10 cellular contexts compared by ENCODE assay signal in the genomic region with DNA sequence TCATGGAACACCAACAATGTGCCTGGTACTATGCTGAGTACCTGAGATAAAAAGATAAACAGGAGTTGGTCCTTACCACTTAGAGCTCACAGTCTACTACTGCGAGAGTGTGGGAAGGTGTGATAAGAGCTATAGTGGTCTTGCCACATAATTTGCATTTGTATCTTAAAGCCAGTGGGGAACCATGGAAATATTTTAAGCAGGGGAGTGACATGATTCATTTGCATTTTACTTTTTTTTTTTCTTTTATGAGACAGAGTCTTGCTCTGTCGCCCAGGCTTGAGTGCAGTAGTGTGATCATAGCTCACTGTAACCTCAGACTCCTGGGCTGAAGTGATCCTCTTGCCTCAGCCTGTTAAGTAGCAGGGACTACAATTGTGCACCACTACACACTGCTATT. TPM values are rescaled to one million over a fixed set of nuclear protein-coding genes. Genes with fewer than 3 reads are reported as not detected.
DNase-seq lines count a peak whose midpoint lies in the region; ATAC-seq lines count a peak whose summit lies in the region.
"Not testable (repeated sequence)": the region's sequence is repeated elsewhere in the genome, so short reads cannot be mapped to it uniquely, and the experiment has no call there.
"Had no signal": no experiment of that assay in that cellular context is flagged by ENCODE, and none has a peak within 500 bp of the region (broad histone marks: within the 10 kb centered on the region; RNA-seq: fewer than 3 reads in every experiment).

No MANE protein-coding gene starts in this region.

- not testable (repeated sequence) for H3K4me1 Mint-ChIP-seq in activated T-helper 17 cell treated with anti-CD3 and anti-CD28 coated beads, Interleukin-2, amount 50 U/mL, for 72 hours

- not testable (repeated sequence) for H3K36me3 Mint-ChIP-seq in activated T-helper 17 cell treated with anti-CD3 and anti-CD28 coated beads, Interleukin-2, amount 50 U/mL, for 72 hours (ENCODE audit: low read depth)

- H3K9me3 Mint-ChIP-seq in activated T-helper 17 cell treated with anti-CD3 and anti-CD28 coated beads, Interleukin-2, amount 50 U/mL, for 72 hours = not testable (repeated sequence)

- H3K4me3 Mint-ChIP-seq in activated T-helper 17 cell treated with anti-CD3 and anti-CD28 coated beads, Interleukin-2, amount 50 U/mL, for 72 hours = not testable (repeated sequence)

- not testable (repeated sequence) for H3K27ac Mint-ChIP-seq in activated T-helper 17 cell treated with anti-CD3 and anti-CD28 coated beads, Interleukin-2, amount 50 U/mL, for 72 hours

- not testable (repeated sequence) for DNase-seq in stimulated activated naive CD8-positive, alpha-beta T cell treated with anti-CD3 and anti-CD28 coated beads, Interleukin-15, Interleukin-2, amounts not matched to agents 100 U/mL and 50 U/mL, for 24 hours

- H3K27me3 Mint-ChIP-seq in activated T-helper 17 cell treated with anti-CD3 and anti-CD28 coated beads, Interleukin-2, amount 50 U/mL, for 72 hours = not testable (repeated sequence)

- peak; percentile 97 for ATAC-seq in GM18511 (IDR thresholded peaks at IDR 0.05; ENCODE audit: unreplicated experiment)
- peak; percentile 94 for ATAC-seq in GM19328 (IDR thresholded peaks at IDR 0.05; ENCODE audit: unreplicated experiment)
- ATAC-seq in GM21515 (IDR thresholded peaks at IDR 0.05; ENCODE audit: unreplicated experiment) = peak; percentile 78
- peak; percentile 89 for ATAC-seq in HG02763 (IDR thresholded peaks at IDR 0.05; ENCODE audit: unreplicated experiment)
- peak; percentile 59 for ATAC-seq in HG03097 (IDR thresholded peaks at IDR 0.05; ENCODE audit: low FRiP score, unreplicated experiment)
- ATAC-seq in HG03520 (IDR thresholded peaks at IDR 0.05; ENCODE audit: unreplicated experiment) = peak; percentile 90
- peak; percentile 92 for ATAC-seq in activated T-helper 17 cell treated with anti-CD3 and anti-CD28 coated beads, Interleukin-2, amount 50 U/mL, for 72 hours (replicated peaks)
- ATAC-seq in stimulated activated naive CD8-positive, alpha-beta T cell treated with anti-CD3 and anti-CD28 coated beads, Interleukin-15, Interleukin-2, amounts not matched to agents 100 U/mL and 50 U/mL, for 24 hours = peak; percentile 97

RNA-seq across cellular contexts. Expression of gene FAM72C, which starts 54.2 kb away (rescaled TPM):
- total RNA-seq in activated T-helper 17 cell treated with anti-CD3 and anti-CD28 coated beads, Interleukin-2, amount 50 U/mL, for 72 hours = 10 to 100 TPM; 11.7 to 11.8 TPM
- total RNA-seq: naive thymus-derived CD8-positive, alpha-beta T cell; sciatic nerve had no signal
